Comparison of ENCODE assay signal across 1 cellular context in the genomic region with DNA sequence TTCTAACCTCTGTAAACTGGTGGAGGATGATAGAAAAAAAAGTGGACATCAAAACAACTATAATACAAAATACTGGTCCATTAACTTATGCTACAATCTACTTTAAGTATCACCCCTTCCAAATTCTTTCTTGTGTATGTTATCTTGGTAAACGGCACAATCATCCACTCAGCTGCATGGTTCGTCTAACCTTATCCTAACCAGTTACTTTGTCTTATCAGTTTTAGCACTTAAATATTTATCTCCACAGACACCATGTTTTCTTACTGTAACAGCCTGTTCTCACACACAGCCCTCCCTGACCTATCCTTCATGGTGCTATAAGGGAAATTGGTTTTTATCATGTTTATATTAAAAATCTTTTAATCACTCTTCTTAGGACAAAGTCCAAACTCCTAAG.
TF ChIP-seq lines count a peak whose summit lies in the region.

No MANE protein-coding gene starts in this region.

TF ChIP-seq in GM23338, 12 proteins besides CTCF, POLR2A, EP300 and RAD21 (continued from another document):
- TF ChIP-seq, protein P1, sequence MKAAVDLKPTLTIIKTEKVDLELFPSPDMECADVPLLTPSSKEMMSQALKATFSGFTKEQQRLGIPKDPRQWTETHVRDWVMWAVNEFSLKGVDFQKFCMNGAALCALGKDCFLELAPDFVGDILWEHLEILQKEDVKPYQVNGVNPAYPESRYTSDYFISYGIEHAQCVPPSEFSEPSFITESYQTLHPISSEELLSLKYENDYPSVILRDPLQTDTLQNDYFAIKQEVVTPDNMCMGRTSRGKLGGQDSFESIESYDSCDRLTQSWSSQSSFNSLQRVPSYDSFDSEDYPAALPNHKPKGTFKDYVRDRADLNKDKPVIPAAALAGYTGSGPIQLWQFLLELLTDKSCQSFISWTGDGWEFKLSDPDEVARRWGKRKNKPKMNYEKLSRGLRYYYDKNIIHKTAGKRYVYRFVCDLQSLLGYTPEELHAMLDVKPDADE (IDR thresholded peaks at IDR 0.05): no peak
- TF ChIP-seq EZH2phosphoT487 (IDR thresholded peaks at IDR 0.05; ENCODE audit: unreplicated experiment): no peak
- TF ChIP-seq EZH2 (IDR thresholded peaks at IDR 0.05; ENCODE audit: low read depth, unreplicated experiment): no peak
- no peak for TF ChIP-seq JUNB (IDR thresholded peaks at IDR 0.05; ENCODE audit: unreplicated experiment)
